ENCODE assay signal across 1 cellular context in the genomic region with DNA sequence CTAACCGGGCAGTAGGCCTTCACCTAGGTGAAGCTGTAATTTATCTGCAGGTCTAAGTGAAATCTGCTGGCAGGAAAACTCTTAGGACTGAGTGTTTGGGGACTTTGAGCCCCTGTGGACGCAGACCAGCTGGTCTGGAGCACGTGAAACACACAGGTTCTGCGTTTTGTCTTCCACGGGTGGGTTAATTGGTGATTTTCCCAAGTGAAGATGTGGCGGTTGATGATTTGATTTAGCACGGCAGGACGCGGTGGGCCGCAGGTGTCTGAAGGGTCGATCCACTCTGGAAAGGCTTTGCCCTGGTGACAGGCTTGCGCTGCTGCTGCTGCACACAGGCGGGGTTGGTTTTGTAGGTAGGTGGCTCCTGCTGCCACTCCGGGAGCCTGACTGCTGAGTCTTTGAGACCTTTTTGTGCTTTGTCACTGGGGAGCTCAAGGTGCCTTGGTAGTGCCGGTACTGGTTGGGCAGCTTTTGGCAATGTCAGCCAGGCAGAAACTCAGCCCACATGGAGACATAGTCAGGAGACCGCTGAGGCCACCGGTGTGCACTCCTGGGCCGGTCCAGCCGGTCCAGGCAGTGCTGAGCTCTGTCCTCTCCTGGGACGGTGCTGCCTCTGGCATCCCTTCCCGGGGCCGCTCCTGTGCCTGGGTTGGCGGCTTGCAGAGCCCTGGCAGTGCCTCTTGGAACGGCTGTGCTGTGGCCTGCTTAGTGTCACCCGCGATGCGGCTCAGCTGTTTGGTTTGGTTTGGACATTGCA.
TF ChIP-seq lines count a peak whose summit lies in the region.

No MANE protein-coding gene starts in this region.

TF ChIP-seq in HepG2, 621 proteins besides CTCF, POLR2A, EP300 and RAD21 (continues in another document):
- TF ChIP-seq SRY (CRISPR knock-in tag; IDR thresholded peaks at IDR 0.05) (no peak), SMYD3 (CRISPR knock-in tag; IDR thresholded peaks at IDR 0.05) (no peak), FIP1L1 (IDR thresholded peaks at IDR 0.05; ENCODE audit: borderline replicate concordance, insufficient read depth, low read depth, low read length) (no peak), ATAD3A (CRISPR knock-in tag; IDR thresholded peaks at IDR 0.05) (no peak), ZFP36L2 (CRISPR knock-in tag; IDR thresholded peaks at IDR 0.05) (no peak), ONECUT2 (CRISPR knock-in tag; IDR thresholded peaks at IDR 0.05) (no peak), ZNF792 (CRISPR knock-in tag; IDR thresholded peaks at IDR 0.05) (no peak), ZBTB38 (CRISPR knock-in tag; IDR thresholded peaks at IDR 0.05) (peak; percentile 94), AKAP8 (CRISPR knock-in tag; IDR thresholded peaks at IDR 0.05) (0 out of 2 replicates have a peak, but pooled peaks have one; percentile 54), MAZ (IDR thresholded peaks at IDR 0.05; ENCODE audit: borderline replicate concordance, low read depth, low read length) (no peak), MAZ (CRISPR knock-in tag; IDR thresholded peaks at IDR 0.05; ENCODE audit: low read depth) (peak; percentile 33; the same call in 1 of the 2 replicates), ZNF530 (CRISPR knock-in tag; IDR thresholded peaks at IDR 0.05; ENCODE audit: low read depth) (no peak), SP4 (CRISPR knock-in tag; IDR thresholded peaks at IDR 0.05) (no peak), ZNF747 (CRISPR knock-in tag; IDR thresholded peaks at IDR 0.05; ENCODE audit: borderline replicate concordance) (no peak), ATM (IDR thresholded peaks at IDR 0.05; ENCODE audit: borderline replicate concordance) (no peak), SMC3 (IDR thresholded peaks at IDR 0.05; ENCODE audit: low read length) (no peak), ZNF777 (CRISPR knock-in tag; IDR thresholded peaks at IDR 0.05) (no peak), KDM4B (CRISPR knock-in tag; IDR thresholded peaks at IDR 0.05) (no peak), NR3C1 (CRISPR knock-in tag; IDR thresholded peaks at IDR 0.05) (no peak), YY1 (IDR thresholded peaks at IDR 0.05; ENCODE audit: insufficient read depth, insufficient replicate concordance, low read depth, low read length) (no peak), ELF1 (CRISPR knock-in tag; IDR thresholded peaks at IDR 0.05) (no peak), ZKSCAN1 (IDR thresholded peaks at IDR 0.05; ENCODE audit: low read length) (no peak), TOE1 (CRISPR knock-in tag; IDR thresholded peaks at IDR 0.05) (no peak), SMARCC2 (IDR thresholded peaks at IDR 0.05) (no peak), NPAS2 (CRISPR knock-in tag; IDR thresholded peaks at IDR 0.05; ENCODE audit: borderline replicate concordance) (no peak), ZFP37 (CRISPR knock-in tag; IDR thresholded peaks at IDR 0.05; ENCODE audit: borderline replicate concordance) (no peak), PRMT3 (CRISPR knock-in tag; IDR thresholded peaks at IDR 0.05; ENCODE audit: borderline replicate concordance, low read depth) (no peak), RFXAP (CRISPR knock-in tag; IDR thresholded peaks at IDR 0.05; ENCODE audit: borderline replicate concordance) (no peak), CBX5 (CRISPR knock-in tag; IDR thresholded peaks at IDR 0.05; ENCODE audit: borderline replicate concordance) (0 out of 2 replicates have a peak, but pooled peaks have one; percentile 33), ZNF224 (CRISPR knock-in tag; IDR thresholded peaks at IDR 0.05) (no peak), ZNF20 (CRISPR knock-in tag; IDR thresholded peaks at IDR 0.05) (no peak), RFX5 (IDR thresholded peaks at IDR 0.05; ENCODE audit: low read depth, low read length) (no peak), CEBPG (CRISPR knock-in tag; IDR thresholded peaks at IDR 0.05) (no peak; the same call in 1 of the 2 replicates), NBN (conservative IDR thresholded peaks at IDR 0.05) (no peak), ZNF331 (CRISPR knock-in tag; IDR thresholded peaks at IDR 0.05) (peak; percentile 72), NCOR1 (IDR thresholded peaks at IDR 0.05; ENCODE audit: borderline replicate concordance, low read length) (no peak)
- TF ChIP-seq, protein P1, sequence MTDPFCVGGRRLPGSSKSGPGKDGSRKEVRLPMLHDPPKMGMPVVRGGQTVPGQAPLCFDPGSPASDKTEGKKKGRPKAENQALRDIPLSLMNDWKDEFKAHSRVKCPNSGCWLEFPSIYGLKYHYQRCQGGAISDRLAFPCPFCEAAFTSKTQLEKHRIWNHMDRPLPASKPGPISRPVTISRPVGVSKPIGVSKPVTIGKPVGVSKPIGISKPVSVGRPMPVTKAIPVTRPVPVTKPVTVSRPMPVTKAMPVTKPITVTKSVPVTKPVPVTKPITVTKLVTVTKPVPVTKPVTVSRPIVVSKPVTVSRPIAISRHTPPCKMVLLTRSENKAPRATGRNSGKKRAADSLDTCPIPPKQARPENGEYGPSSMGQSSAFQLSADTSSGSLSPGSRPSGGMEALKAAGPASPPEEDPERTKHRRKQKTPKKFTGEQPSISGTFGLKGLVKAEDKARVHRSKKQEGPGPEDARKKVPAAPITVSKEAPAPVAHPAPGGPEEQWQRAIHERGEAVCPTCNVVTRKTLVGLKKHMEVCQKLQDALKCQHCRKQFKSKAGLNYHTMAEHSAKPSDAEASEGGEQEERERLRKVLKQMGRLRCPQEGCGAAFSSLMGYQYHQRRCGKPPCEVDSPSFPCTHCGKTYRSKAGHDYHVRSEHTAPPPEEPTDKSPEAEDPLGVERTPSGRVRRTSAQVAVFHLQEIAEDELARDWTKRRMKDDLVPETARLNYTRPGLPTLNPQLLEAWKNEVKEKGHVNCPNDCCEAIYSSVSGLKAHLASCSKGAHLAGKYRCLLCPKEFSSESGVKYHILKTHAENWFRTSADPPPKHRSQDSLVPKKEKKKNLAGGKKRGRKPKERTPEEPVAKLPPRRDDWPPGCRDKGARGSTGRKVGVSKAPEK (CRISPR knock-in tag; IDR thresholded peaks at IDR 0.05; ENCODE audit: borderline replicate concordance) = no peak
- TF ChIP-seq, protein P2, sequence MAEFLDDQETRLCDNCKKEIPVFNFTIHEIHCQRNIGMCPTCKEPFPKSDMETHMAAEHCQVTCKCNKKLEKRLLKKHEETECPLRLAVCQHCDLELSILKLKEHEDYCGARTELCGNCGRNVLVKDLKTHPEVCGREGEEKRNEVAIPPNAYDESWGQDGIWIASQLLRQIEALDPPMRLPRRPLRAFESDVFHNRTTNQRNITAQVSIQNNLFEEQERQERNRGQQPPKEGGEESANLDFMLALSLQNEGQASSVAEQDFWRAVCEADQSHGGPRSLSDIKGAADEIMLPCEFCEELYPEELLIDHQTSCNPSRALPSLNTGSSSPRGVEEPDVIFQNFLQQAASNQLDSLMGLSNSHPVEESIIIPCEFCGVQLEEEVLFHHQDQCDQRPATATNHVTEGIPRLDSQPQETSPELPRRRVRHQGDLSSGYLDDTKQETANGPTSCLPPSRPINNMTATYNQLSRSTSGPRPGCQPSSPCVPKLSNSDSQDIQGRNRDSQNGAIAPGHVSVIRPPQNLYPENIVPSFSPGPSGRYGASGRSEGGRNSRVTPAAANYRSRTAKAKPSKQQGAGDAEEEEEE (CRISPR knock-in tag; IDR thresholded peaks at IDR 0.05; ENCODE audit: borderline replicate concordance) = peak; percentile 56; the same call in 1 of the 2 replicates
- TF ChIP-seq, protein P3, sequence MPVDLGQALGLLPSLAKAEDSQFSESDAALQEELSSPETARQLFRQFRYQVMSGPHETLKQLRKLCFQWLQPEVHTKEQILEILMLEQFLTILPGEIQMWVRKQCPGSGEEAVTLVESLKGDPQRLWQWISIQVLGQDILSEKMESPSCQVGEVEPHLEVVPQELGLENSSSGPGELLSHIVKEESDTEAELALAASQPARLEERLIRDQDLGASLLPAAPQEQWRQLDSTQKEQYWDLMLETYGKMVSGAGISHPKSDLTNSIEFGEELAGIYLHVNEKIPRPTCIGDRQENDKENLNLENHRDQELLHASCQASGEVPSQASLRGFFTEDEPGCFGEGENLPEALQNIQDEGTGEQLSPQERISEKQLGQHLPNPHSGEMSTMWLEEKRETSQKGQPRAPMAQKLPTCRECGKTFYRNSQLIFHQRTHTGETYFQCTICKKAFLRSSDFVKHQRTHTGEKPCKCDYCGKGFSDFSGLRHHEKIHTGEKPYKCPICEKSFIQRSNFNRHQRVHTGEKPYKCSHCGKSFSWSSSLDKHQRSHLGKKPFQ (CRISPR knock-in tag; IDR thresholded peaks at IDR 0.05; ENCODE audit: insufficient replicate concordance) = no peak
- TF ChIP-seq, protein P4, sequence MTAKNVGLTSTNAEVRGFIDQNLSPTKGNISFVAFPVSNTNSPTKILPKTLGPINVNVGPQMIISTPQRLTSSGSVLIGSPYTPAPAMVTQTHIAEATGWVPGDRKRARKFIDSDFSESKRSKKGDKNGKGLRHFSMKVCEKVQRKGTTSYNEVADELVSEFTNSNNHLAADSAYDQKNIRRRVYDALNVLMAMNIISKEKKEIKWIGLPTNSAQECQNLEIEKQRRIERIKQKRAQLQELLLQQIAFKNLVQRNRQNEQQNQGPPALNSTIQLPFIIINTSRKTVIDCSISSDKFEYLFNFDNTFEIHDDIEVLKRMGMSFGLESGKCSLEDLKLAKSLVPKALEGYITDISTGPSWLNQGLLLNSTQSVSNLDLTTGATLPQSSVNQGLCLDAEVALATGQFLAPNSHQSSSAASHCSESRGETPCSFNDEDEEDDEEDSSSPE (CRISPR knock-in tag; IDR thresholded peaks at IDR 0.05) = no peak
- TF ChIP-seq, protein P5, sequence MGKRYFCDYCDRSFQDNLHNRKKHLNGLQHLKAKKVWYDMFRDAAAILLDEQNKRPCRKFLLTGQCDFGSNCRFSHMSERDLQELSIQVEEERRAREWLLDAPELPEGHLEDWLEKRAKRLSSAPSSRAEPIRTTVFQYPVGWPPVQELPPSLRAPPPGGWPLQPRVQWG (CRISPR knock-in tag; IDR thresholded peaks at IDR 0.05; ENCODE audit: borderline replicate concordance, low read depth) = no peak
- TF ChIP-seq, protein P6, sequence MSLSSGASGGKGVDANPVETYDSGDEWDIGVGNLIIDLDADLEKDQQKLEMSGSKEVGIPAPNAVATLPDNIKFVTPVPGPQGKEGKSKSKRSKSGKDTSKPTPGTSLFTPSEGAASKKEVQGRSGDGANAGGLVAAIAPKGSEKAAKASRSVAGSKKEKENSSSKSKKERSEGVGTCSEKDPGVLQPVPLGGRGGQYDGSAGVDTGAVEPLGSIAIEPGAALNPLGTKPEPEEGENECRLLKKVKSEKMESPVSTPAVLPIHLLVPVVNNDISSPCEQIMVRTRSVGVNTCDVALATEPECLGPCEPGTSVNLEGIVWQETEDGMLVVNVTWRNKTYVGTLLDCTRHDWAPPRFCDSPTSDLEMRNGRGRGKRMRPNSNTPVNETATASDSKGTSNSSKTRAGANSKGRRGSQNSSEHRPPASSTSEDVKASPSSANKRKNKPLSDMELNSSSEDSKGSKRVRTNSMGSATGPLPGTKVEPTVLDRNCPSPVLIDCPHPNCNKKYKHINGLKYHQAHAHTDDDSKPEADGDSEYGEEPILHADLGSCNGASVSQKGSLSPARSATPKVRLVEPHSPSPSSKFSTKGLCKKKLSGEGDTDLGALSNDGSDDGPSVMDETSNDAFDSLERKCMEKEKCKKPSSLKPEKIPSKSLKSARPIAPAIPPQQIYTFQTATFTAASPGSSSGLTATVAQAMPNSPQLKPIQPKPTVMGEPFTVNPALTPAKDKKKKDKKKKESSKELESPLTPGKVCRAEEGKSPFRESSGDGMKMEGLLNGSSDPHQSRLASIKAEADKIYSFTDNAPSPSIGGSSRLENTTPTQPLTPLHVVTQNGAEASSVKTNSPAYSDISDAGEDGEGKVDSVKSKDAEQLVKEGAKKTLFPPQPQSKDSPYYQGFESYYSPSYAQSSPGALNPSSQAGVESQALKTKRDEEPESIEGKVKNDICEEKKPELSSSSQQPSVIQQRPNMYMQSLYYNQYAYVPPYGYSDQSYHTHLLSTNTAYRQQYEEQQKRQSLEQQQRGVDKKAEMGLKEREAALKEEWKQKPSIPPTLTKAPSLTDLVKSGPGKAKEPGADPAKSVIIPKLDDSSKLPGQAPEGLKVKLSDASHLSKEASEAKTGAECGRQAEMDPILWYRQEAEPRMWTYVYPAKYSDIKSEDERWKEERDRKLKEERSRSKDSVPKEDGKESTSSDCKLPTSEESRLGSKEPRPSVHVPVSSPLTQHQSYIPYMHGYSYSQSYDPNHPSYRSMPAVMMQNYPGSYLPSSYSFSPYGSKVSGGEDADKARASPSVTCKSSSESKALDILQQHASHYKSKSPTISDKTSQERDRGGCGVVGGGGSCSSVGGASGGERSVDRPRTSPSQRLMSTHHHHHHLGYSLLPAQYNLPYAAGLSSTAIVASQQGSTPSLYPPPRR (CRISPR knock-in tag; IDR thresholded peaks at IDR 0.05; ENCODE audit: borderline replicate concordance) = no peak
- TF ChIP-seq, protein P7, sequence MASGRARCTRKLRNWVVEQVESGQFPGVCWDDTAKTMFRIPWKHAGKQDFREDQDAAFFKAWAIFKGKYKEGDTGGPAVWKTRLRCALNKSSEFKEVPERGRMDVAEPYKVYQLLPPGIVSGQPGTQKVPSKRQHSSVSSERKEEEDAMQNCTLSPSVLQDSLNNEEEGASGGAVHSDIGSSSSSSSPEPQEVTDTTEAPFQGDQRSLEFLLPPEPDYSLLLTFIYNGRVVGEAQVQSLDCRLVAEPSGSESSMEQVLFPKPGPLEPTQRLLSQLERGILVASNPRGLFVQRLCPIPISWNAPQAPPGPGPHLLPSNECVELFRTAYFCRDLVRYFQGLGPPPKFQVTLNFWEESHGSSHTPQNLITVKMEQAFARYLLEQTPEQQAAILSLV (CRISPR knock-in tag; IDR thresholded peaks at IDR 0.05; ENCODE audit: borderline replicate concordance) = 0 out of 2 replicates have a peak, but pooled peaks have one; percentile 19
- TF ChIP-seq, protein P8, sequence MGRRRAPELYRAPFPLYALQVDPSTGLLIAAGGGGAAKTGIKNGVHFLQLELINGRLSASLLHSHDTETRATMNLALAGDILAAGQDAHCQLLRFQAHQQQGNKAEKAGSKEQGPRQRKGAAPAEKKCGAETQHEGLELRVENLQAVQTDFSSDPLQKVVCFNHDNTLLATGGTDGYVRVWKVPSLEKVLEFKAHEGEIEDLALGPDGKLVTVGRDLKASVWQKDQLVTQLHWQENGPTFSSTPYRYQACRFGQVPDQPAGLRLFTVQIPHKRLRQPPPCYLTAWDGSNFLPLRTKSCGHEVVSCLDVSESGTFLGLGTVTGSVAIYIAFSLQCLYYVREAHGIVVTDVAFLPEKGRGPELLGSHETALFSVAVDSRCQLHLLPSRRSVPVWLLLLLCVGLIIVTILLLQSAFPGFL (CRISPR knock-in tag; IDR thresholded peaks at IDR 0.05) = no peak
- TF ChIP-seq, protein P9, sequence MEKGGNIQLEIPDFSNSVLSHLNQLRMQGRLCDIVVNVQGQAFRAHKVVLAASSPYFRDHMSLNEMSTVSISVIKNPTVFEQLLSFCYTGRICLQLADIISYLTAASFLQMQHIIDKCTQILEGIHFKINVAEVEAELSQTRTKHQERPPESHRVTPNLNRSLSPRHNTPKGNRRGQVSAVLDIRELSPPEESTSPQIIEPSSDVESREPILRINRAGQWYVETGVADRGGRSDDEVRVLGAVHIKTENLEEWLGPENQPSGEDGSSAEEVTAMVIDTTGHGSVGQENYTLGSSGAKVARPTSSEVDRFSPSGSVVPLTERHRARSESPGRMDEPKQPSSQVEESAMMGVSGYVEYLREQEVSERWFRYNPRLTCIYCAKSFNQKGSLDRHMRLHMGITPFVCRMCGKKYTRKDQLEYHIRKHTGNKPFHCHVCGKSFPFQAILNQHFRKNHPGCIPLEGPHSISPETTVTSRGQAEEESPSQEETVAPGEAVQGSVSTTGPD (CRISPR knock-in tag; IDR thresholded peaks at IDR 0.05) = peak; percentile 91
